ENCODE assay signal across 8 cellular contexts in genomic region chr15:71443538-71443937, GRCh38.
DNase-seq lines count a peak whose midpoint lies in the region; ATAC-seq, FAIRE-seq and TF ChIP-seq lines count a peak whose summit lies in the region.

No MANE protein-coding gene starts in this region.

- peaks cover 25% of the 10 kb centered on the region for H3K27me3 Mint-ChIP-seq in CD4-positive, alpha-beta T cell

- no peak overlapping the region for H3K4me3 ChIP-seq in kidney (ENCODE audit: low read length in 2 of 2)

- no peaks in the 10 kb centered on the region for H3K36me3 Mint-ChIP-seq in CD4-positive, alpha-beta T cell (ENCODE audit: low read depth)

- H3K27me3 ChIP-seq in CD4-positive, alpha-beta T cell (ENCODE audit: control insufficient read depth, insufficient read depth, low read length): peaks cover 6% of the 10 kb centered on the region

- no peak overlapping the region for H3K9ac ChIP-seq in kidney (ENCODE audit: low read length in 2 of 2)

- TF ChIP-seq CTCF in CD4-positive, alpha-beta T cell (IDR thresholded peaks at IDR 0.05): peak; percentile 70
- peak; percentile 76 for TF ChIP-seq CTCF in kidney (IDR thresholded peaks at IDR 0.05; ENCODE audit: borderline replicate concordance, extremely low read depth, insufficient read depth)

- intact Hi-C loops in CD4-positive, alpha-beta T cell (cut with DNase I, micrococcal nuclease): loop anchor here (2.0 to 10.0 kb wide), 4 partner anchors 329 to 769 kb away; partner anchors contain the start of gene THSD4 (in 1 of the 2)
- intact Hi-C loops in kidney (cut with DNase I): no loop called here

- no peak for ATAC-seq in CD4-positive, alpha-beta T cell (ENCODE audit: poor library complexity)
- no peak for ATAC-seq in GM19397 (IDR thresholded peaks at IDR 0.05; ENCODE audit: unreplicated experiment)
- no peak for ATAC-seq in GM21576 (IDR thresholded peaks at IDR 0.05; ENCODE audit: unreplicated experiment)

- no peaks in the 10 kb centered on the region for H3K9me3 Mint-ChIP-seq in CD4-positive, alpha-beta T cell

- CTCF ChIA-PET in CD4-positive, alpha-beta T cell (lab: Charles Lee): interaction anchor here (1.4 kb wide), 1 partner anchor 8 kb away, joined by 4 read pairs; no protein-coding TSS in a partner anchor
- CTCF ChIA-PET in HEK293T (lab: Yijun Ruan, JAX): interaction anchor here (0.5 to 1.2 kb wide), 12 partner anchors 8 to 569 kb away, joined by 3 to 5 read pairs (median 3); no protein-coding TSS in a partner anchor

- H3K4me3 Mint-ChIP-seq in CD4-positive, alpha-beta T cell: no peak overlapping the region

- H3K9me3 ChIP-seq in CD4-positive, alpha-beta T cell (ENCODE audit: control insufficient read depth, low read length): no peaks in the 10 kb centered on the region
- no peaks in the 10 kb centered on the region for H3K9me3 ChIP-seq in kidney (ENCODE audit: control insufficient read depth in 1 of 2, low read length in 2 of 2)

- peaks cover 0 to 6% of the 10 kb centered on the region in 2 donors for H3K4me1 ChIP-seq in kidney (ENCODE audit: control insufficient read depth in 1 of 2, insufficient read depth in 1 of 2, low read depth in 1 of 2, low read length in 2 of 2)

- no peaks in the 10 kb centered on the region for H3K4me1 Mint-ChIP-seq in CD4-positive, alpha-beta T cell (ENCODE audit: low read depth)

- DNase-seq in CD4-positive, alpha-beta T cell: peak in 8 of 10 experiments; percentile 2 to 37 (median 11)
- peak; percentile 47 for DNase-seq in HEK293T (ENCODE audit: extremely low spot score)
- peak; percentile 10 to 35 for DNase-seq in SHP77 (lab: John Stamatoyannopoulos, UW)
- peak; percentile 70 for DNase-seq in astrocyte of the hippocampus (ENCODE audit: low read depth, low spot score)
- no peak for DNase-seq in kidney
- peak; percentile 15 for DNase-seq in stimulated activated CD8-positive, alpha-beta memory T cell treated with anti-CD3 and anti-CD28 coated beads, Interleukin-15, amount 100 ng/mL, for 24 hours (ENCODE audit: low read depth)

- H3K27ac ChIP-seq in CD4-positive, alpha-beta T cell (ENCODE audit: low read depth, low read length): no peak overlapping the region
- no peak overlapping the region for H3K27ac ChIP-seq in kidney (ENCODE audit: low read depth in 2 of 2, low read length in 2 of 2)

- POLR2A ChIA-PET in CD4-positive, alpha-beta T cell (lab: Charles Lee): no interaction called here
- POLR2A ChIA-PET in HEK293T (lab: Yijun Ruan, JAX): no interaction called here

- H3K27ac Mint-ChIP-seq in CD4-positive, alpha-beta T cell: no peak overlapping the region

- FAIRE-seq in kidney (lab: Jason Lieb, UNC): no peak

- H3K36me3 ChIP-seq in kidney (ENCODE audit: control insufficient read depth in 1 of 2, insufficient read depth in 2 of 2, low read length in 2 of 2): no peaks in the 10 kb centered on the region

TF ChIP-seq in HEK293T, 16 proteins besides CTCF, POLR2A, EP300 and RAD21:
- TF ChIP-seq L3MBTL2 (conservative IDR thresholded peaks at IDR 0.05): no peak
